In the genomic region with DNA sequence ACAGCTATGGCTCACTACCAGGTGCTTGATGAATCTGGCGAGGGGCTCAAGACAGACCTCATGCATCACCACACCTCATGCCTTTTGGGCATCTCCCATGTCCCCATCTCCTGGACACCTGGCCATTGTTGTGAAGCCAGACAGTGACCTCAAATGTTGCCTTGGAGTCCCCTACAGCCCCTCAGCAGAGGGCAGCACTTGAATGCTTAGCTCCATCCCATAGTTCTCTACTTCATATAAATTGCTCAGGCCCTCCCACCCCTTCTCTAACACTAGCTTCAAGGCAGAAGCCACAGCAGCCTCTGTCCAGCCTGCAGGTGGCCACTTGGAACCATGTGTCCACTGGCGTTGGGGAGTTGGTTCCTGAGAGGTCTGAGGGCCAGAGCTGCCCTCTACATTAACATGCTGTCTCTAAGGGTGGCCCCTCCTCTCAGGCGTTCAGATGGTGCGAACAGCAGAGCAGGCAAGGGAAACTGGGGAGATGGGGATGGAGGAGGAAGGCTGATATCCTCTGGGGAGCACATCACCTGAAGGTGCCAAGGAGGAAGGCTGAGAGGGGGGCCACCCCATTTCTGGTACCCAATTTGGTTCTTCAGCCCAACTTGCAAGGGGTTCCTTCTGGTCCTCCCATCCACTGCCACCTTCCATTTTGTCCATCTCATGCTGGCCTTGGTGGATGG, we compare ENCODE assay signal across 28 cellular contexts. TPM values are rescaled to one million over a fixed set of nuclear protein-coding genes. Genes with fewer than 3 reads are reported as not detected.
DNase-seq lines count a peak whose midpoint lies in the region; ATAC-seq, FAIRE-seq and TF ChIP-seq lines count a peak whose summit lies in the region.
"Had no signal": no experiment of that assay in that cellular context is flagged by ENCODE, and none has a peak within 500 bp of the region (broad histone marks: within the 10 kb centered on the region; RNA-seq: fewer than 3 reads in every experiment).

No MANE protein-coding gene starts in this region.

- no peak overlapping the region for H3K4me2 ChIP-seq in H1 (ENCODE audit: insufficient read depth in 1 of 2, low read depth in 2 of 2, low read length in 2 of 2)

- no peaks in the 10 kb centered on the region for H3K79me1 ChIP-seq in H1 (ENCODE audit: low read depth, low read length)

- H4K20me1 ChIP-seq in H1 (replicated peaks in 1 of 2; ENCODE audit: control insufficient read depth in 1 of 2, insufficient read depth in 2 of 2, low read length in 2 of 2) = no peaks in the 10 kb centered on the region

- H3K27ac ChIP-seq in H1 (ENCODE audit: low read depth, low read length) (no peak overlapping the region), psoas muscle (no peak overlapping the region)
- H3K27ac ChIP-seq: foreskin keratinocyte, heart right ventricle, pancreas, Peyer's patch, suprapubic skin, upper lobe of right lung had no signal

- no peak overlapping the region for H4K8ac ChIP-seq in H1 (ENCODE audit: extremely low read depth, insufficient read depth, low read length)

- no peaks in the 10 kb centered on the region for H3K23me2 ChIP-seq in H1 (ENCODE audit: low read depth, low read length)

- H2AK5ac ChIP-seq in H1 (ENCODE audit: low read depth, low read length) = no peak overlapping the region

- TF ChIP-seq CTCF in D721Med (IDR thresholded peaks at IDR 0.05; ENCODE audit: insufficient read depth, missing control alignments) (peak; percentile 13), H1 (IDR thresholded peaks at IDR 0.05; ENCODE audit: control extremely low read depth in 1 of 3, insufficient read depth in 1 of 3, low read depth in 1 of 3, low read length in 3 of 3) (peak in 1 of 3 experiments; percentile 27; a peak in 2 of 4 replicates), psoas muscle (IDR thresholded peaks at IDR 0.05) (peak; percentile 7)

- FAIRE-seq in D721Med (lab: Jason Lieb, UNC) = no peak
- FAIRE-seq in H1 (lab: Jason Lieb, UNC) = no peak
- FAIRE-seq: astrocyte, GM12878, pancreas had no signal

- H3K4me3 ChIP-seq in H1 (ENCODE audit: extremely low read depth in 1 of 4, insufficient read depth in 2 of 4, low read depth in 3 of 4, low read length in 4 of 4) (no peak overlapping the region), psoas muscle (no peak overlapping the region)
- H3K4me3 ChIP-seq: GM12878, heart right ventricle, pancreas, Peyer's patch, suprapubic skin, upper lobe of right lung had no signal

- no peak overlapping the region for H2BK20ac ChIP-seq in H1 (ENCODE audit: low read length)

- H3K14ac ChIP-seq in H1 (ENCODE audit: insufficient read length) = no peak overlapping the region

- H2AFZ ChIP-seq in H1 (ENCODE audit: low read length) = no peak overlapping the region

- H3K79me2 ChIP-seq in H1 (ENCODE audit: control insufficient read depth in 1 of 2, insufficient read depth in 2 of 2, low read length in 2 of 2) = no peaks in the 10 kb centered on the region

- H3K27me3 ChIP-seq in H1 (replicated peaks in 1 of 4; ENCODE audit: control insufficient read depth in 3 of 4, extremely low read depth in 1 of 4, insufficient read depth in 3 of 4, low read length in 3 of 4) (0 out of 7 replicates have a peak, but pooled peaks cover 0 to 2% (median 0%) of the 10 kb centered on the region in 4 experiments), psoas muscle (ENCODE audit: insufficient read depth in 3 of 3, low read length in 2 of 3) (no peaks in the 10 kb centered on the region)
- H3K27me3 ChIP-seq: foreskin keratinocyte, heart right ventricle, pancreas, Peyer's patch, suprapubic skin, upper lobe of right lung had no signal

- no peak overlapping the region for H2BK12ac ChIP-seq in H1 (ENCODE audit: low read depth, low read length)

- H3K4ac ChIP-seq in H1 (replicated peaks; ENCODE audit: insufficient read length, low read depth, low read length) = no peak overlapping the region

- H3K4me1 ChIP-seq in H1 (replicated peaks in 1 of 4; ENCODE audit: control insufficient read depth in 3 of 4, insufficient read depth in 4 of 4, low read length in 3 of 4) (peaks cover 0 to 6% (median under 1%) of the 10 kb centered on the region in 4 experiments; a peak in 3 of 7 replicates), psoas muscle (no peaks in the 10 kb centered on the region)
- H3K4me1 ChIP-seq: foreskin keratinocyte, heart right ventricle, pancreas, Peyer's patch, suprapubic skin, upper lobe of right lung had no signal

- no peak overlapping the region for H2BK120ac ChIP-seq in H1 (replicated peaks; ENCODE audit: low read depth, low read length)

- no peak overlapping the region for H3K23ac ChIP-seq in H1 (ENCODE audit: insufficient read length)

- WGBS in H1 (ENCODE audit: extremely low coverage in 1 of 2, insufficient coverage in 1 of 2, insufficient read length in 1 of 2, insufficient replicate concordance in 2 of 2, low coverage in 1 of 2, low lambda C conversion rate in 2 of 2, missing lambda C conversion rate in 1 of 2), 2 experiments = 94% methylated on average over 4 of the region's 4 CpGs; no CpG with 5 or more reads in 1 of the 2 experiments
- WGBS in psoas muscle, 3 donors = 85 to 90% (median 88%) methylated on average over 4 of the region's 4 CpGs

- peak; percentile 21 to 27; a peak in 2 of 4 replicates for TF ChIP-seq RAD21 in H1 (IDR thresholded peaks at IDR 0.05 in 1 of 2, conservative IDR thresholded peaks at IDR 0.05 in 1 of 2; ENCODE audit: low read depth in 2 of 2, low read length in 2 of 2)

- DNase-seq in D721Med (ENCODE audit: insufficient read length, low spot score) = no peak
- peak; percentile 2 for DNase-seq in NCI-H69 (lab: John Stamatoyannopoulos, UW)
- DNase-seq in H1 (ENCODE audit: low read depth in 1 of 2, low spot score in 2 of 2) = no peak
- DNase-seq in psoas muscle = no peak
- no peak for DNase-seq in HuH-7 (ENCODE audit: low spot score)
- no peak for DNase-seq in AG08395 (ENCODE audit: low spot score)
- no peak for DNase-seq in NCI-H345 (lab: John Stamatoyannopoulos, UW)
- DNase-seq: activated CD4-positive, alpha-beta T cell treated with anti-CD3 and anti-CD28 coated beads for 1 hour; activated gamma-delta T cell; activated T-cell treated with anti-CD3 and anti-CD28 coated beads for 4 hours; CD4-positive, CD25-positive, alpha-beta regulatory T cell; effector CD4-positive, alpha-beta T cell; erythroblast; foreskin keratinocyte; HCEC 1CT; heart right ventricle; Karpas-422; NCI-H146; pancreas; Peyer's patch; right cardiac atrium; stimulated activated CD4-positive, alpha-beta T cell treated with anti-CD3 and anti-CD28 coated beads, Interleukin-4, amount 100 ng/mL, for 4 hours; stimulated activated naive B cell treated with anti-CD40 and anti-IgM and Interleukin-4, amounts not matched to agents 10 μg/mL and 1 μg/mL and 100 μg/mL, for 72 hours; T-cell; upper lobe of right lung had no signal

- H3K9me3 ChIP-seq in H1 (ENCODE audit: insufficient read depth in 2 of 2, low read depth in 1 of 2, low read length in 1 of 2) (no peaks in the 10 kb centered on the region), psoas muscle (no peaks in the 10 kb centered on the region)
- H3K9me3 ChIP-seq: heart right ventricle, pancreas, Peyer's patch, suprapubic skin, upper lobe of right lung had no signal

- no peak overlapping the region for H4K5ac ChIP-seq in H1 (ENCODE audit: insufficient read length, low read depth, low read length)

- H3K36me3 ChIP-seq in H1 (ENCODE audit: control insufficient read depth in 2 of 4, insufficient read depth in 4 of 4, low read length in 3 of 4) (peaks cover 0 to 4% (median 0%) of the 10 kb centered on the region in 4 experiments; a peak in 1 of 8 replicates), psoas muscle (ENCODE audit: insufficient read depth in 1 of 2, low read depth in 1 of 2) (peaks cover 2 to 82% of the 10 kb centered on the region in 2 donors)
- H3K36me3 ChIP-seq: pancreas had no signal

- no peak overlapping the region for H4K91ac ChIP-seq in H1 (replicated peaks; ENCODE audit: insufficient read length, low read length)

- H2BK5ac ChIP-seq in H1 (ENCODE audit: low read depth, low read length) = no peak overlapping the region

- ATAC-seq in psoas muscle = peak in 3 of 4 donors; percentile 7 to 28 (median 11)
- ATAC-seq: foreskin keratinocyte; GM12878; pancreas; stimulated activated naive B cell treated with anti-CD40 and anti-IgM and Interleukin-4, amounts not matched to agents 10 μg/mL and 1 μg/mL and 100 μg/mL, for 72 hours; T-cell; upper lobe of right lung had no signal

- CTCF ChIA-PET in H1 (lab: Charles Lee; ENCODE audit: partially characterized antibody) = interaction anchor here (0.7 to 1.6 kb wide), 7 partner anchors 9 to 555 kb away, joined by 3 to 5 read pairs (median 3); no protein-coding TSS in a partner anchor

- POLR2A ChIA-PET in H1 (lab: Charles Lee; ENCODE audit: partially characterized antibody) = interaction anchor here (1.7 kb wide), 1 partner anchor 9 kb away, joined by 5 read pairs; no protein-coding TSS in a partner anchor

- no peak for TF ChIP-seq EP300 in H1 (IDR thresholded peaks at IDR 0.05; ENCODE audit: borderline replicate concordance in 1 of 2, low read depth in 2 of 2, low read length in 2 of 2)

- H2BK15ac ChIP-seq in H1 (ENCODE audit: low read length) = no peak overlapping the region

- H3K18ac ChIP-seq in H1 (ENCODE audit: extremely low read depth, low read length) = no peak overlapping the region

- no peak for TF ChIP-seq POLR2A in H1 (IDR thresholded peaks at IDR 0.05; ENCODE audit: control extremely low read depth in 1 of 2, low read depth in 2 of 2, low read length in 2 of 2)

- no peak overlapping the region for H3K56ac ChIP-seq in H1 (replicated peaks; ENCODE audit: insufficient read length, low read depth, low read length)

- H3K9ac ChIP-seq in H1 (replicated peaks in 1 of 4; ENCODE audit: extremely low read depth in 1 of 4, low read depth in 3 of 4, low read length in 3 of 4) = no peak overlapping the region

- intact Hi-C loops in psoas muscle (cut with DNase I) = no loop called here

TF ChIP-seq in H1, 55 proteins besides CTCF, POLR2A, EP300 and RAD21:
- TF ChIP-seq EGR1 (IDR thresholded peaks at IDR 0.05; ENCODE audit: borderline replicate concordance, low read depth, low read length) (no peak), YY1 (IDR thresholded peaks at IDR 0.05; ENCODE audit: low read depth, low read length) (no peak), POLR2AphosphoS5 (IDR thresholded peaks at IDR 0.05; ENCODE audit: low read depth, low read length) (peak; percentile 36; the same call in 1 of the 2 replicates), HDAC6 (IDR thresholded peaks at IDR 0.05; ENCODE audit: low read depth, low read length) (no peak), NRF1 (IDR thresholded peaks at IDR 0.05; ENCODE audit: low read depth, low read length) (no peak)

RNA-seq across cellular contexts. Expression of a gene that starts 31.3 kb away (rescaled TPM):
- 18.5 and 19.7 TPM in 2 replicates for total RNA-seq in H1 (2021; fragmentation: NEBNext Ultra II Directional; extraction: Animal tissue kit (Norgen Biotek cat#: 25700))
- polyA plus RNA-seq in H1 (2011; rRNA removed) = 13.4 and 15.1 TPM in 2 replicates
- polyA plus RNA-seq in H1 (2011; cell fraction: cytosol; rRNA removed) = 15.5 TPM
- 20.1 TPM for polyA plus RNA-seq in H1 (2011; cell fraction: nucleus; rRNA removed)
- polyA plus RNA-seq in H1 (2012, experiment 1 of 2) = 13.7 to 19.2 TPM (median 17.3 TPM) in 4 replicates
- 20.0 TPM for polyA plus RNA-seq in H1 (2012, experiment 2 of 2)
- 9.9 TPM for polyA plus RNA-seq in H1 (2013, experiment 1 of 2)
- 9.4 TPM for polyA plus RNA-seq in H1 (2013, experiment 2 of 2)
- polyA minus RNA-seq in H1 (2011; rRNA and poly(A)+ RNA removed) = 28.3 and 33.5 TPM in 2 replicates
- 11.9 TPM for polyA minus RNA-seq in H1 (2011; cell fraction: cytosol; rRNA and poly(A)+ RNA removed)
- polyA minus RNA-seq in H1 (2011; cell fraction: nucleus; rRNA and poly(A)+ RNA removed) = 19.5 TPM
- 10 to 100 TPM; 24.2 to 44.2 (median 36.4) TPM for total RNA-seq in psoas muscle
- 10 to 100 TPM; 17.3 to 32.5 (median 17.4) TPM for polyA plus RNA-seq in psoas muscle
